Comparison of ENCODE assay signal across 1 cellular context in the genomic region with DNA sequence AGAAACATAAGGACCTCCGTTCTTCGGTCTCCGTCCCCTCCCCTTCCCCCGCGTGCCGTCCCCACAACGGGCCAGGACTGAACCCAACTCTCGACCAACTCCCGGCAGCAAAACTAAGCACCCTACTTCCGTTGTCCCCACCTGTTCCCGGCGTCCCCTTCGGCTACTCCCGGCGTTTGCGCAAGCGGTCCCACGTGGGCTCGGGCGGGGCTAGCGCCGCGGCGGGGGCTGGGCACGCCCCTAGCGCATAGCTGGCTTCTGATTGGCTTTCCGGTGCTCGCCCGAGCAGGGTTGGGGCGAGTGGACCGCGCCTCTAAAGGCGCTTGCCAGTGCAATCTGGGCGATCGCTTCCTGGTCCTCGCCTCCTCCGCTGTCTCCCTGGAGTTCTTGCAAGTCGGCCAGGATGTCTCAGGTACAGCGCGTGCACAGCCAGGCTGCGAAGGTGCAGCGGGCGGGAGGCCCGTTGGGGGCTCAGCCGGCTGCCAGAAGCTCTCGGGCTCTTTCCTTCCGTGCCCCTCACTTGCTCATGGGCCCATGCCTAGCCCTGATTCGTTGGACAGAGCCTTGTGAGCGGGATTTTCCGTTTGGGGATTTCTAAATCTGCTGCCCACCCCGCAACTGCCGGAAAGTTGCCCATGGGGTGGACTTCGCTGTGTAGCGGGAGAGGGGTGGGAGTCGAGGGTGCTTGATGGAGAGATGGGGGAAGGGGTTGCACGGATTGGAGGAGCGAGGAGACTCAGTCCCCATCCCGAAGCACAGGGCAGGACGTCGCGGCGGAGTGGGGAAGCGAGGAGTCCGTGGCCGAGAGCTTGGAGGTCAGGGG.
A peak's percentile ranks its signal among the peaks of the same experiment; 100 is the strongest.
TF ChIP-seq lines count a peak whose summit lies in the region.

TSS of gene C2orf76 (minus strand) at position 186 of the 823 bp plus-strand sequence. CDS start 26,875 bp downstream, outside the sequence.
TSS of gene DBI (plus strand) at position 329 of the 823 bp plus-strand sequence. CDS start at position 404, 75 bp downstream.

TF ChIP-seq in HepG2, 621 proteins besides CTCF, POLR2A, EP300 and RAD21 (continued from another document and continues in another):
- no peak for TF ChIP-seq PRDM4 (CRISPR knock-in tag; IDR thresholded peaks at IDR 0.05; ENCODE audit: borderline replicate concordance)
- TF ChIP-seq, protein P1, sequence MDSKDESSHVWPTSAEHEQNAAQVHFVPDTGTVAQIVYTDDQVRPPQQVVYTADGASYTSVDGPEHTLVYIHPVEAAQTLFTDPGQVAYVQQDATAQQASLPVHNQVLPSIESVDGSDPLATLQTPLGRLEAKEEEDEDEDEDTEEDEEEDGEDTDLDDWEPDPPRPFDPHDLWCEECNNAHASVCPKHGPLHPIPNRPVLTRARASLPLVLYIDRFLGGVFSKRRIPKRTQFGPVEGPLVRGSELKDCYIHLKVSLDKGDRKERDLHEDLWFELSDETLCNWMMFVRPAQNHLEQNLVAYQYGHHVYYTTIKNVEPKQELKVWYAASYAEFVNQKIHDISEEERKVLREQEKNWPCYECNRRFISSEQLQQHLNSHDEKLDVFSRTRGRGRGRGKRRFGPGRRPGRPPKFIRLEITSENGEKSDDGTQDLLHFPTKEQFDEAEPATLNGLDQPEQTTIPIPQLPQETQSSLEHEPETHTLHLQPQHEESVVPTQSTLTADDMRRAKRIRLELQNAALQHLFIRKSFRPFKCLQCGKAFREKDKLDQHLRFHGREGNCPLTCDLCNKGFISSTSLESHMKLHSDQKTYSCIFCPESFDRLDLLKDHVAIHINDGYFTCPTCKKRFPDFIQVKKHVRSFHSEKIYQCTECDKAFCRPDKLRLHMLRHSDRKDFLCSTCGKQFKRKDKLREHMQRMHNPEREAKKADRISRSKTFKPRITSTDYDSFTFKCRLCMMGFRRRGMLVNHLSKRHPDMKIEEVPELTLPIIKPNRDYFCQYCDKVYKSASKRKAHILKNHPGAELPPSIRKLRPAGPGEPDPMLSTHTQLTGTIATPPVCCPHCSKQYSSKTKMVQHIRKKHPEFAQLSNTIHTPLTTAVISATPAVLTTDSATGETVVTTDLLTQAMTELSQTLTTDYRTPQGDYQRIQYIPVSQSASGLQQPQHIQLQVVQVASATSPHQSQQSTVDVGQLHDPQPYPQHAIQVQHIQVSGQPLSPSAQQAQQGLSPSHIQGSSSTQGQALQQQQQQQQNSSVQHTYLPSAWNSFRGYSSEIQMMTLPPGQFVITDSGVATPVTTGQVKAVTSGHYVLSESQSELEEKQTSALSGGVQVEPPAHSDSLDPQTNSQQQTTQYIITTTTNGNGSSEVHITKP (CRISPR knock-in tag; IDR thresholded peaks at IDR 0.05; ENCODE audit: low read depth) = peak; percentile 47; the same call in 1 of the 2 replicates
- peak; percentile 94; the same call in 1 of the 2 replicates for TF ChIP-seq KDM5B (CRISPR knock-in tag; IDR thresholded peaks at IDR 0.05; ENCODE audit: borderline replicate concordance)
- TF ChIP-seq TFAP4 (IDR thresholded peaks at IDR 0.05; ENCODE audit: borderline replicate concordance, low read depth) = peak; percentile 97
- TF ChIP-seq ZNF235 (CRISPR knock-in tag; IDR thresholded peaks at IDR 0.05; ENCODE audit: borderline replicate concordance) = no peak
- TF ChIP-seq PHB2 (IDR thresholded peaks at IDR 0.05; ENCODE audit: partially characterized antibody) = no peak
- TF ChIP-seq ZNF143 (CRISPR knock-in tag; IDR thresholded peaks at IDR 0.05) = peak; percentile 95
- TF ChIP-seq MYNN (CRISPR knock-in tag; IDR thresholded peaks at IDR 0.05; ENCODE audit: low read depth) = 0 out of 2 replicates have a peak, but pooled peaks have one; percentile 64
- TF ChIP-seq MEIS1 (CRISPR knock-in tag; IDR thresholded peaks at IDR 0.05; ENCODE audit: borderline replicate concordance) = no peak
- peak; percentile 69 for TF ChIP-seq ZFY (CRISPR knock-in tag; IDR thresholded peaks at IDR 0.05)
- TF ChIP-seq, protein P2, sequence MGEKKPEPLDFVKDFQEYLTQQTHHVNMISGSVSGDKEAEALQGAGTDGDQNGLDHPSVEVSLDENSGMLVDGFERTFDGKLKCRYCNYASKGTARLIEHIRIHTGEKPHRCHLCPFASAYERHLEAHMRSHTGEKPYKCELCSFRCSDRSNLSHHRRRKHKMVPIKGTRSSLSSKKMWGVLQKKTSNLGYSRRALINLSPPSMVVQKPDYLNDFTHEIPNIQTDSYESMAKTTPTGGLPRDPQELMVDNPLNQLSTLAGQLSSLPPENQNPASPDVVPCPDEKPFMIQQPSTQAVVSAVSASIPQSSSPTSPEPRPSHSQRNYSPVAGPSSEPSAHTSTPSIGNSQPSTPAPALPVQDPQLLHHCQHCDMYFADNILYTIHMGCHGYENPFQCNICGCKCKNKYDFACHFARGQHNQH (CRISPR knock-in tag; IDR thresholded peaks at IDR 0.05) = peak; percentile 93
- peak; percentile 94 for TF ChIP-seq ZNF724P (CRISPR knock-in tag; IDR thresholded peaks at IDR 0.05; ENCODE audit: borderline replicate concordance)
- TF ChIP-seq RBFOX2 (IDR thresholded peaks at IDR 0.05; ENCODE audit: low read depth, low read length) = peak; percentile 93
- TF ChIP-seq ZNF263 (CRISPR knock-in tag; IDR thresholded peaks at IDR 0.05) = no peak
- TF ChIP-seq, protein P3, sequence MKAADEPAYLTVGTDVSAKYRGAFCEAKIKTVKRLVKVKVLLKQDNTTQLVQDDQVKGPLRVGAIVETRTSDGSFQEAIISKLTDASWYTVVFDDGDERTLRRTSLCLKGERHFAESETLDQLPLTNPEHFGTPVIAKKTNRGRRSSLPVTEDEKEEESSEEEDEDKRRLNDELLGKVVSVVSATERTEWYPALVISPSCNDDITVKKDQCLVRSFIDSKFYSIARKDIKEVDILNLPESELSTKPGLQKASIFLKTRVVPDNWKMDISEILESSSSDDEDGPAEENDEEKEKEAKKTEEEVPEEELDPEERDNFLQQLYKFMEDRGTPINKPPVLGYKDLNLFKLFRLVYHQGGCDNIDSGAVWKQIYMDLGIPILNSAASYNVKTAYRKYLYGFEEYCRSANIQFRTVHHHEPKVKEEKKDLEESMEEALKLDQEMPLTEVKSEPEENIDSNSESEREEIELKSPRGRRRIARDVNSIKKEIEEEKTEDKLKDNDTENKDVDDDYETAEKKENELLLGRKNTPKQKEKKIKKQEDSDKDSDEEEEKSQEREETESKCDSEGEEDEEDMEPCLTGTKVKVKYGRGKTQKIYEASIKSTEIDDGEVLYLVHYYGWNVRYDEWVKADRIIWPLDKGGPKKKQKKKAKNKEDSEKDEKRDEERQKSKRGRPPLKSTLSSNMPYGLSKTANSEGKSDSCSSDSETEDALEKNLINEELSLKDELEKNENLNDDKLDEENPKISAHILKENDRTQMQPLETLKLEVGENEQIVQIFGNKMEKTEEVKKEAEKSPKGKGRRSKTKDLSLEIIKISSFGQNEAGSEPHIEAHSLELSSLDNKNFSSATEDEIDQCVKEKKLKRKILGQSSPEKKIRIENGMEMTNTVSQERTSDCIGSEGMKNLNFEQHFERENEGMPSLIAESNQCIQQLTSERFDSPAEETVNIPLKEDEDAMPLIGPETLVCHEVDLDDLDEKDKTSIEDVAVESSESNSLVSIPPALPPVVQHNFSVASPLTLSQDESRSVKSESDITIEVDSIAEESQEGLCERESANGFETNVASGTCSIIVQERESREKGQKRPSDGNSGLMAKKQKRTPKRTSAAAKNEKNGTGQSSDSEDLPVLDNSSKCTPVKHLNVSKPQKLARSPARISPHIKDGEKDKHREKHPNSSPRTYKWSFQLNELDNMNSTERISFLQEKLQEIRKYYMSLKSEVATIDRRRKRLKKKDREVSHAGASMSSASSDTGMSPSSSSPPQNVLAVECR (CRISPR knock-in tag; IDR thresholded peaks at IDR 0.05; ENCODE audit: borderline replicate concordance) = peak; percentile 95; the same call in 1 of the 2 replicates
- peak; percentile 77; the same call in 1 of the 2 replicates for TF ChIP-seq NFATC3 (CRISPR knock-in tag; IDR thresholded peaks at IDR 0.05)
- TF ChIP-seq MEIS2 (CRISPR knock-in tag; IDR thresholded peaks at IDR 0.05) = peak; percentile 92
- peak; percentile 70 for TF ChIP-seq ZSCAN21 (CRISPR knock-in tag; IDR thresholded peaks at IDR 0.05; ENCODE audit: borderline replicate concordance)
- TF ChIP-seq, protein P4, sequence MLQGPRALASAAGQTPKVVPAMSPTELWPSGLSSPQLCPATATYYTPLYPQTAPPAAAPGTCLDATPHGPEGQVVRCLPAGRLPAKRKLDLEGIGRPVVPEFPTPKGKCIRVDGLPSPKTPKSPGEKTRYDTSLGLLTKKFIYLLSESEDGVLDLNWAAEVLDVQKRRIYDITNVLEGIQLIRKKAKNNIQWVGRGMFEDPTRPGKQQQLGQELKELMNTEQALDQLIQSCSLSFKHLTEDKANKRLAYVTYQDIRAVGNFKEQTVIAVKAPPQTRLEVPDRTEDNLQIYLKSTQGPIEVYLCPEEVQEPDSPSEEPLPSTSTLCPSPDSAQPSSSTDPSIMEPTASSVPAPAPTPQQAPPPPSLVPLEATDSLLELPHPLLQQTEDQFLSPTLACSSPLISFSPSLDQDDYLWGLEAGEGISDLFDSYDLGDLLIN (CRISPR knock-in tag; IDR thresholded peaks at IDR 0.05; ENCODE audit: borderline replicate concordance) = no peak; the same call in 1 of the 2 replicates
- TF ChIP-seq ATF7-NPFF (CRISPR knock-in tag; IDR thresholded peaks at IDR 0.05; ENCODE audit: low read depth) = peak; percentile 93
- TF ChIP-seq ARID2 (CRISPR knock-in tag; IDR thresholded peaks at IDR 0.05; ENCODE audit: borderline replicate concordance) = peak; percentile 90; the same call in 1 of the 2 replicates
- TF ChIP-seq RARG (CRISPR knock-in tag; IDR thresholded peaks at IDR 0.05; ENCODE audit: low read depth) = no peak
- TF ChIP-seq ELF4 (CRISPR knock-in tag; IDR thresholded peaks at IDR 0.05; ENCODE audit: borderline replicate concordance) = no peak; the same call in none of the 2 replicates
- no peak for TF ChIP-seq FOXP1 (IDR thresholded peaks at IDR 0.05)
- peak; percentile 56 for TF ChIP-seq FOXP1 (CRISPR knock-in tag; IDR thresholded peaks at IDR 0.05)
- TF ChIP-seq ZNF180 (CRISPR knock-in tag; IDR thresholded peaks at IDR 0.05; ENCODE audit: borderline replicate concordance, low read depth) = no peak
- TF ChIP-seq FOXA1 (IDR thresholded peaks at IDR 0.05) = no peak
- TF ChIP-seq FOXA1 (CRISPR knock-in tag; IDR thresholded peaks at IDR 0.05) = peak; percentile 59
- TF ChIP-seq, protein P5, sequence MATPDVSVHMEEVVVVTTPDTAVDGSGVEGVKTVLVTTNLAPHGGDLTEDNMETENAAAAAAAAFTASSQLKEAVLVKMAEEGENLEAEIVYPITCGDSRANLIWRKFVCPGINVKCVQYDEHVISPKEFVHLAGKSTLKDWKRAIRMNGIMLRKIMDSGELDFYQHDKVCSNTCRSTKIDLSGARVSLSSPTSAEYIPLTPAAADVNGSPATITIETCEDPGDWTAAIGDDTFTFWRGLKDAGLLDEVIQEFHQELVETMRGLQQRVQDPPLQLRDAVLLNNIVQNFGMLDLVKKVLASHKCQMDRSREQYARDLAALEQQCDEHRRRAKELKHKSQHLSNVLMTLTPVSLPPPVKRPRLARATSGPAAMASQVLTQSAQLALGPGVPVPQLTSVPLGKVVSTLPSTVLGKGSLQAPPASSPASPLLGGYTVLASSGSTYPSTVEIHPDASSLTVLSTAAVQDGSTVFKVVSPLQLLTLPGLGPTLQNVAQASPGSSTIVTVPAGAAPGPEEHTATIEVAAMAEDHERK (CRISPR knock-in tag; IDR thresholded peaks at IDR 0.05; ENCODE audit: low read depth) = peak; percentile 75
- TF ChIP-seq RERE (CRISPR knock-in tag; IDR thresholded peaks at IDR 0.05; ENCODE audit: low read depth) = peak; percentile 54; the same call in 1 of the 2 replicates
